Comparison of ENCODE assay signal across 8 cellular contexts in genomic region chr5:93078082-93079038, GRCh38.
DNase-seq lines count a peak whose midpoint lies in the region; ATAC-seq and TF ChIP-seq lines count a peak whose summit lies in the region.

No MANE protein-coding gene starts in this region.

- intact Hi-C loops in activated T-helper 2 cell treated with anti-CD3 and anti-CD28 coated beads, Interferon-gamma antibody, Interleukin-2, Interleukin-4, amounts not matched to agents 10 μg/mL and 5 μg/mL and 100 μg/mL, durations not matched to agents 14 hours and 24 hours and 36 hours (cut with micrococcal nuclease): no loop called here
- intact Hi-C loops in natural killer cell (cut with micrococcal nuclease): no loop called here

- H3K27me3 Mint-ChIP-seq in activated T-helper 2 cell treated with anti-CD3 and anti-CD28 coated beads, Interferon-gamma antibody, Interleukin-2, Interleukin-4, amounts not matched to agents 10 μg/mL and 5 μg/mL and 100 μg/mL, durations not matched to agents 14 hours and 24 hours and 36 hours (ENCODE audit: low read depth): no peaks in the 10 kb centered on the region
- no peaks in the 10 kb centered on the region for H3K27me3 Mint-ChIP-seq in natural killer cell (ENCODE audit: low read depth in 2 of 2)

- H3K4me1 Mint-ChIP-seq in activated T-helper 2 cell treated with anti-CD3 and anti-CD28 coated beads, Interferon-gamma antibody, Interleukin-2, Interleukin-4, amounts not matched to agents 10 μg/mL and 5 μg/mL and 100 μg/mL, durations not matched to agents 14 hours and 24 hours and 36 hours (ENCODE audit: low read depth): peaks cover 2% of the 10 kb centered on the region
- no peaks in the 10 kb centered on the region for H3K4me1 Mint-ChIP-seq in natural killer cell

- TF ChIP-seq CTCF in natural killer cell (IDR thresholded peaks at IDR 0.05): no peak

- ATAC-seq in GM21526 (IDR thresholded peaks at IDR 0.05; ENCODE audit: low FRiP score, unreplicated experiment) (peak; percentile 82), natural killer cell (no peak)

- H3K4me3 Mint-ChIP-seq in activated T-helper 2 cell treated with anti-CD3 and anti-CD28 coated beads, Interferon-gamma antibody, Interleukin-2, Interleukin-4, amounts not matched to agents 10 μg/mL and 5 μg/mL and 100 μg/mL, durations not matched to agents 14 hours and 24 hours and 36 hours (ENCODE audit: low read depth): no peak overlapping the region
- no peak overlapping the region for H3K4me3 Mint-ChIP-seq in natural killer cell

- H3K9me3 Mint-ChIP-seq in activated T-helper 2 cell treated with anti-CD3 and anti-CD28 coated beads, Interferon-gamma antibody, Interleukin-2, Interleukin-4, amounts not matched to agents 10 μg/mL and 5 μg/mL and 100 μg/mL, durations not matched to agents 14 hours and 24 hours and 36 hours: no peaks in the 10 kb centered on the region
- H3K9me3 Mint-ChIP-seq in natural killer cell: peaks cover 9 to 13% of the 10 kb centered on the region in 2 donors

- no peaks in the 10 kb centered on the region for H3K36me3 Mint-ChIP-seq in activated T-helper 2 cell treated with anti-CD3 and anti-CD28 coated beads, Interferon-gamma antibody, Interleukin-2, Interleukin-4, amounts not matched to agents 10 μg/mL and 5 μg/mL and 100 μg/mL, durations not matched to agents 14 hours and 24 hours and 36 hours (ENCODE audit: low read depth)
- H3K36me3 Mint-ChIP-seq in natural killer cell: no peaks in the 10 kb centered on the region

- H3K27ac Mint-ChIP-seq in activated T-helper 2 cell treated with anti-CD3 and anti-CD28 coated beads, Interferon-gamma antibody, Interleukin-2, Interleukin-4, amounts not matched to agents 10 μg/mL and 5 μg/mL and 100 μg/mL, durations not matched to agents 14 hours and 24 hours and 36 hours: peak overlapping the region; percentile 38
- H3K27ac Mint-ChIP-seq in natural killer cell: no peak overlapping the region

- DNase-seq in DMS53 treated with DMSO at 0.1 percent for 48 hours (lab: John Stamatoyannopoulos, UW; ENCODE audit: unreplicated experiment) (peak; percentile 89), HS-27A (ENCODE audit: low read depth) (peak; percentile 96), iPS-NIHi11 (ENCODE audit: low spot score) (peak; percentile 11), stromal cell of bone marrow (ENCODE audit: low read depth) (peak; percentile 71), NCI-H1105 treated with DMSO at 0.1 percent for 48 hours (lab: John Stamatoyannopoulos, UW) (no peak), natural killer cell (no peak)
- DNase-seq in activated T-helper 2 cell treated with anti-CD3 and anti-CD28 coated beads, Interferon-gamma antibody, Interleukin-2, Interleukin-4, amounts not matched to agents 10 μg/mL and 5 μg/mL and 100 μg/mL, durations not matched to agents 14 hours and 24 hours and 36 hours (ENCODE audit: low spot score): no peak

Comparison
In these comparisons a context has a peak if more than half of its experiments do, and no peak if none do; other contexts are left out.
1. DNase-seq: peak in DMS53 treated with DMSO at 0.1 percent for 48 hours (single experiment), HS-27A (single experiment), iPS-NIHi11 (single experiment) and stromal cell of bone marrow (single experiment); none in activated T-helper 2 cell treated with anti-CD3 and anti-CD28 coated beads, Interferon-gamma antibody, Interleukin-2, Interleukin-4, amounts not matched to agents 10 μg/mL and 5 μg/mL and 100 μg/mL, durations not matched to agents 14 hours and 24 hours and 36 hours (single experiment), NCI-H1105 treated with DMSO at 0.1 percent for 48 hours (single experiment) and natural killer cell (single experiment).